14 cellular contexts compared by ENCODE assay signal in genomic region chr12:93061414-93062099, GRCh38.
DNase-seq lines count a peak whose midpoint lies in the region; TF ChIP-seq lines count a peak whose summit lies in the region.
"Had no signal": no experiment of that assay in that cellular context is flagged by ENCODE, and none has a peak within 500 bp of the region (broad histone marks: within the 10 kb centered on the region; RNA-seq: fewer than 3 reads in every experiment).

No MANE protein-coding gene starts in this region.

- no peak overlapping the region for H3K4me3 Mint-ChIP-seq in type B pancreatic cell
- H3K4me3 Mint-ChIP-seq: activated T-helper 17 cell treated with anti-CD3 and anti-CD28 coated beads, Interleukin-2, amount 50 U/mL, for 72 hours; dendritic cell treated with granulocyte-macrophage colony-stimulating factor and Interleukin-4, amounts not matched to agents 40 ng/mL and 50 ng/mL, for 4 days had no signal

- H3K36me3 Mint-ChIP-seq in type B pancreatic cell = no peaks in the 10 kb centered on the region

- peaks cover 7% of the 10 kb centered on the region for H3K27me3 Mint-ChIP-seq in type B pancreatic cell

- DNase-seq in NCI-H2196 (lab: John Stamatoyannopoulos, UW; ENCODE audit: unreplicated experiment) = peak; percentile 65
- peak; percentile 2 to 28 for DNase-seq in cerebellar nuclear complex (lab: John Stamatoyannopoulos, UW)
- peak in 37 of 49 donors; percentile 0 to 70 (median 31) for DNase-seq in substantia nigra (lab: John Stamatoyannopoulos, UW)
- no peak for DNase-seq in type B pancreatic cell (ENCODE audit: extremely low spot score, unreplicated experiment)
- DNase-seq in NCI-H128 (lab: John Stamatoyannopoulos, UW; ENCODE audit: unreplicated experiment) = no peak
- DNase-seq in NCI-H2227 treated with DMSO at 0.1 percent for 48 hours (lab: John Stamatoyannopoulos, UW) = no peak
- DNase-seq: activated CD4-positive, CD25-positive, alpha-beta regulatory T cell; NCI-H146; SHP77 treated with DMSO at 0.1 percent for 48 hours had no signal

- H3K9me3 ChIP-seq in mesodermal cell (ENCODE audit: control insufficient read depth, low read length) = no peaks in the 10 kb centered on the region

- H3K27ac ChIP-seq in mesodermal cell (ENCODE audit: low read depth, low read length, severe bottlenecking) (peak overlapping the region; percentile 86), substantia nigra (ENCODE audit: low read depth, low read length, poor library complexity, severe bottlenecking) (no peak overlapping the region)
- H3K27ac ChIP-seq: HL-60 had no signal

- H3K4me1 Mint-ChIP-seq in type B pancreatic cell (ENCODE audit: unreplicated experiment) = peaks cover 9% of the 10 kb centered on the region
- H3K4me1 Mint-ChIP-seq: activated T-helper 17 cell treated with anti-CD3 and anti-CD28 coated beads, Interleukin-2, amount 50 U/mL, for 72 hours had no signal

- peaks cover 7% of the 10 kb centered on the region for H3K9me3 Mint-ChIP-seq in type B pancreatic cell
- H3K9me3 Mint-ChIP-seq: activated T-helper 17 cell treated with anti-CD3 and anti-CD28 coated beads, Interleukin-2, amount 50 U/mL, for 72 hours; dendritic cell treated with granulocyte-macrophage colony-stimulating factor and Interleukin-4, amounts not matched to agents 40 ng/mL and 50 ng/mL, for 4 days had no signal

- H3K4me3 ChIP-seq in mesodermal cell (ENCODE audit: extremely low read depth, insufficient read depth, low read length, poor library complexity, severe bottlenecking) = no peak overlapping the region
- H3K4me3 ChIP-seq: lung had no signal

- H3K27ac Mint-ChIP-seq in type B pancreatic cell = no peak overlapping the region
- H3K27ac Mint-ChIP-seq: activated T-helper 17 cell treated with anti-CD3 and anti-CD28 coated beads, Interleukin-2, amount 50 U/mL, for 72 hours; dendritic cell treated with granulocyte-macrophage colony-stimulating factor and Interleukin-4, amounts not matched to agents 40 ng/mL and 50 ng/mL, for 4 days had no signal

- WGBS in mesodermal cell (ENCODE audit: insufficient coverage in 2 of 2), 2 experiments = 82 to 100% methylated on average over 2 to 3 of the region's 3 CpGs

- TF ChIP-seq CTCF in type B pancreatic cell (conservative IDR thresholded peaks at IDR 0.05) = no peak

- H3K36me3 ChIP-seq in mesodermal cell (ENCODE audit: control insufficient read depth, insufficient read depth, low read length) = no peaks in the 10 kb centered on the region

- peaks cover 7% of the 10 kb centered on the region for H3K4me1 ChIP-seq in mesodermal cell (ENCODE audit: control insufficient read depth, insufficient read depth, low read length, poor library complexity, severe bottlenecking)

Comparison
In these comparisons a context has a peak if more than half of its experiments do, and no peak if none do; other contexts are left out.
1. DNase-seq: peak in NCI-H2196 (single experiment), cerebellar nuclear complex (2 of 2) and substantia nigra (37 of 49); none in type B pancreatic cell (single experiment), NCI-H128 (single experiment) and NCI-H2227 treated with DMSO at 0.1 percent for 48 hours (single experiment).